ENCODE assay signal across 17 cellular contexts in genomic region chr12:28023156-28023887, GRCh38. TPM values are rescaled to one million over a fixed set of nuclear protein-coding genes. Genes with fewer than 3 reads are reported as not detected.
DNase-seq lines count a peak whose midpoint lies in the region; ATAC-seq and TF ChIP-seq lines count a peak whose summit lies in the region.
"Had no signal": no experiment of that assay in that cellular context is flagged by ENCODE, and none has a peak within 500 bp of the region (broad histone marks: within the 10 kb centered on the region; RNA-seq: fewer than 3 reads in every experiment).

No MANE protein-coding gene starts in this region.

- H3K9me3 Mint-ChIP-seq in CD8-positive, alpha-beta memory T cell: peaks cover 0 to 5% (median 0%) of the 10 kb centered on the region in 5 donors
- H3K9me3 Mint-ChIP-seq: CD8-positive, alpha-beta T cell had no signal

- H3K4me1 Mint-ChIP-seq in CD8-positive, alpha-beta memory T cell: no peaks in the 10 kb centered on the region

- TF ChIP-seq CTCF in AG04450 (IDR thresholded peaks at IDR 0.05; ENCODE audit: low read depth, low read length): no peak

- H3K4me1 ChIP-seq in CD8-positive, alpha-beta memory T cell (ENCODE audit: insufficient read depth, low read length): no peaks in the 10 kb centered on the region
- H3K4me1 ChIP-seq: esophagus muscularis mucosa, stomach had no signal

- no peaks in the 10 kb centered on the region for H3K36me3 ChIP-seq in CD8-positive, alpha-beta memory T cell (ENCODE audit: insufficient read depth, low read length)
- H3K36me3 ChIP-seq: esophagus muscularis mucosa, stomach had no signal

- CTCF ChIA-PET in AG04450 (lab: Charles Lee): interaction anchor here (0.6 kb wide), 1 partner anchor 771 kb away, joined by 3 read pairs; no protein-coding TSS in a partner anchor
- CTCF ChIA-PET in CD8-positive, alpha-beta memory T cell (lab: Charles Lee): no interaction called here

- ATAC-seq in HG02798 (IDR thresholded peaks at IDR 0.05; ENCODE audit: poor library complexity, unreplicated experiment): no peak
- ATAC-seq: CD8-positive, alpha-beta T cell had no signal

- H3K27ac ChIP-seq in AG04450 (ENCODE audit: low read depth, low read length): peak overlapping the region; percentile 90
- no peak overlapping the region for H3K27ac ChIP-seq in CD8-positive, alpha-beta memory T cell (ENCODE audit: low read depth, low read length)
- H3K27ac ChIP-seq: esophagus muscularis mucosa, HL-60, stomach had no signal

- peaks cover 9 to 27% of the 10 kb centered on the region in 2 donors for H3K27me3 Mint-ChIP-seq in CD8-positive, alpha-beta memory T cell

- H3K36me3 Mint-ChIP-seq in CD8-positive, alpha-beta memory T cell: peaks cover 0 to 5% (median 0%) of the 10 kb centered on the region in 3 donors
- H3K36me3 Mint-ChIP-seq: CD8-positive, alpha-beta T cell had no signal

- no peaks in the 10 kb centered on the region for H3K27me3 ChIP-seq in AG04450 (ENCODE audit: control insufficient read depth, insufficient read depth, low read length)
- H3K27me3 ChIP-seq in CD8-positive, alpha-beta memory T cell (ENCODE audit: insufficient read depth, low read length, poor library complexity, severe bottlenecking): no peaks in the 10 kb centered on the region
- H3K27me3 ChIP-seq: esophagus muscularis mucosa, stomach had no signal

- no peak overlapping the region for H3K4me3 ChIP-seq in AG04450 (ENCODE audit: low read depth, low read length)
- H3K4me3 ChIP-seq in CD8-positive, alpha-beta memory T cell (ENCODE audit: low read length): no peak overlapping the region
- H3K4me3 ChIP-seq: esophagus muscularis mucosa, lung, stomach had no signal

- no peak overlapping the region for H3K4me3 Mint-ChIP-seq in CD8-positive, alpha-beta memory T cell
- H3K4me3 Mint-ChIP-seq: CD8-positive, alpha-beta T cell had no signal

- DNase-seq in AG04450 (ENCODE audit: low read depth, low spot score) (peak; percentile 61), HT1080 (ENCODE audit: low read depth) (peak; percentile 99), astrocyte of the hippocampus (ENCODE audit: low read depth, low spot score) (peak; percentile 88), lung microvascular endothelial cell (ENCODE audit: low read depth in 2 of 2) (peak; percentile 58 to 95), hippocampal formation (lab: John Stamatoyannopoulos, UW) (no peak), NOMO-1 treated with DMSO at 0.1 percent for 48 hours (lab: John Stamatoyannopoulos, UW; ENCODE audit: unreplicated experiment) (no peak)
- no peak for DNase-seq in CD8-positive, alpha-beta memory T cell
- DNase-seq: activated CD4-positive, alpha-beta T cell treated with anti-CD3 and anti-CD28 coated beads, Interleukin-2, amount 50 U/mL, for 4 hours; CD8-positive, alpha-beta T cell; H7; NCI-H2029 treated with DMSO at 0.1 percent for 48 hours; Right ventricle myocardium superior; stomach had no signal

- peak overlapping the region in 1 of 8 donors; percentile 55 for H3K27ac Mint-ChIP-seq in CD8-positive, alpha-beta memory T cell
- H3K27ac Mint-ChIP-seq: CD8-positive, alpha-beta T cell had no signal

- no peaks in the 10 kb centered on the region for H3K9me3 ChIP-seq in AG04450 (ENCODE audit: control insufficient read depth, insufficient read depth, low read length)
- H3K9me3 ChIP-seq in CD8-positive, alpha-beta memory T cell (ENCODE audit: low read length): no peaks in the 10 kb centered on the region
- H3K9me3 ChIP-seq: esophagus muscularis mucosa, stomach had no signal

- POLR2A ChIA-PET in AG04450 (lab: Yijun Ruan, JAX): no interaction called here
- POLR2A ChIA-PET in CD8-positive, alpha-beta memory T cell (lab: Charles Lee): no interaction called here

RNA-seq across cellular contexts. Expression of gene PTHLH, which starts 50.8 kb away (rescaled TPM):
- 1.5 and 1.9 TPM in 2 replicates for polyA plus RNA-seq in AG04450 (2011; rRNA removed)
- polyA minus RNA-seq in AG04450 (2011; rRNA and poly(A)+ RNA removed): 0.55 and 1.3 TPM in 2 replicates
- total RNA-seq in HT1080 (2014; rRNA removed; shearing (Covaris generic)): 0.13 and 0.87 TPM in 2 replicates
- polyA plus RNA-seq in HT1080 (2015; cell fraction: cytosol; rRNA removed): 4.8 and 6.4 TPM in 2 replicates
- 4.8 and 6.0 TPM in 2 replicates for polyA plus RNA-seq in HT1080 (2015; cell fraction: nucleus; rRNA removed)
- under 0.01 and 0.22 TPM in 2 replicates for total RNA-seq in lung microvascular endothelial cell
- under 1 TPM; 0.33 to 0.44 TPM for total RNA-seq in CD8-positive, alpha-beta memory T cell
- polyA plus RNA-seq in CD8-positive, alpha-beta memory T cell: not detected
- total RNA-seq: CD8-positive, alpha-beta T cell; Right ventricle myocardium superior had no signal

Comparison
In these comparisons a context has a peak if more than half of its experiments do, and no peak if none do; other contexts are left out.
1. DNase-seq: peak in AG04450 (single experiment), HT1080 (single experiment), astrocyte of the hippocampus (single experiment) and lung microvascular endothelial cell (2 of 2); none in hippocampal formation (0 of 2), NOMO-1 treated with DMSO at 0.1 percent for 48 hours (single experiment) and CD8-positive, alpha-beta memory T cell (0 of 5).